ENCODE assay signal across 31 cellular contexts in genomic region chr21:21052672-21053071, GRCh38. TPM values are rescaled to one million over a fixed set of nuclear protein-coding genes. Genes with fewer than 3 reads are reported as not detected.
"Had no signal": no experiment of that assay in that cellular context is flagged by ENCODE, and none has a peak within 500 bp of the region (broad histone marks: within the 10 kb centered on the region; RNA-seq: fewer than 3 reads in every experiment).

No MANE protein-coding gene starts in this region.

- H3K4me3 ChIP-seq: ascending aorta, breast epithelium, cardiac muscle cell, coronary artery, dorsolateral prefrontal cortex, esophagus muscularis mucosa, gastrocnemius medialis, heart left ventricle had no signal

- ATAC-seq: activated naive CD4-positive, alpha-beta T cell treated with anti-CD3 and anti-CD28 coated beads, Interleukin-2, amount 50 U/mL, for 72 hours; activated T-cell treated with anti-CD3 and anti-CD28 coated beads, Interleukin-2, amount 50 U/mL, for 72 hours; foreskin keratinocyte; gastrocnemius medialis; heart left ventricle had no signal

- H3K9me3 ChIP-seq: ascending aorta, breast epithelium, esophagus muscularis mucosa, gastrocnemius medialis, heart left ventricle had no signal

- H3K4me1 ChIP-seq: ascending aorta, breast epithelium, esophagus muscularis mucosa, foreskin keratinocyte, gastrocnemius medialis had no signal

- DNase-seq: activated CD4-positive, alpha-beta memory T cell treated with anti-CD3 and anti-CD28 coated beads, Interleukin-2, amount 10 ng/mL, durations not matched to agents 7 days and 5 days; activated CD4-positive, alpha-beta T cell treated with anti-CD3 and anti-CD28 coated beads for 1 hour; activated CD4-positive, alpha-beta T cell treated with anti-CD3 and anti-CD28 coated beads for 4 hours; activated CD4-positive, alpha-beta T cell treated with anti-CD3 and anti-CD28 coated beads, Interleukin-2, amount 10 ng/mL, durations not matched to agents 7 days and 5 days; activated CD4-positive, alpha-beta T cell treated with anti-CD3 and anti-CD28 coated beads, Interleukin-2, amount 50 U/mL, for 4 hours; activated CD4-positive, CD25-positive, alpha-beta regulatory T cell; activated CD8-positive, alpha-beta memory T cell treated with anti-CD3 and anti-CD28 coated beads, Interleukin-2, amount 50 U/mL, for 48 hours; activated gamma-delta T cell; activated naive CD4-positive, alpha-beta T cell; activated naive CD4-positive, alpha-beta T cell treated with anti-CD3 and anti-CD28 coated beads, Interleukin-2, amount 10 ng/mL, durations not matched to agents 7 days and 5 days; activated naive CD8-positive, alpha-beta T cell treated with anti-CD3 and anti-CD28 coated beads, Interleukin-2, amount 10 ng/mL, durations not matched to agents 7 days and 5 days; activated T-cell treated with anti-CD3 and anti-CD28 coated beads for 4 hours; activated T-cell treated with anti-CD3 and anti-CD28 coated beads, Interleukin-2, amount 50 U/mL, for 24 hours; activated T-cell treated with anti-CD3 and anti-CD28 coated beads, Interleukin-2, amount 50 U/mL, for 72 hours; central memory CD4-positive, alpha-beta T cell; cerebellar nuclear complex; dorsolateral prefrontal cortex; effector memory CD4-positive, alpha-beta T cell; endodermal cell; erythroblast; foreskin keratinocyte; gastrocnemius medialis; glutamatergic neuron; heart left ventricle; T-helper 2 cell had no signal

- H3K27ac ChIP-seq: ascending aorta, breast epithelium, cardiac muscle cell, coronary artery, dorsolateral prefrontal cortex, esophagus muscularis mucosa, foreskin keratinocyte, gastrocnemius medialis, heart left ventricle had no signal

- H3K36me3 ChIP-seq: ascending aorta, breast epithelium, cardiac muscle cell, esophagus muscularis mucosa, gastrocnemius medialis, heart left ventricle had no signal

- H3K27me3 ChIP-seq: ascending aorta, breast epithelium, cardiac muscle cell, dorsolateral prefrontal cortex, esophagus muscularis mucosa, foreskin keratinocyte, gastrocnemius medialis, heart left ventricle had no signal

RNA-seq across cellular contexts. Expression of gene NCAM2, which starts 54.5 kb away (rescaled TPM):
- total RNA-seq: activated CD4-positive, alpha-beta memory T cell treated with anti-CD3 and anti-CD28 coated beads, Interleukin-2, amount 10 ng/mL, durations not matched to agents 7 days and 5 days; activated CD4-positive, alpha-beta T cell treated with anti-CD3 and anti-CD28 coated beads, Interleukin-2, amount 10 ng/mL, durations not matched to agents 7 days and 5 days; activated naive CD4-positive, alpha-beta T cell treated with anti-CD3 and anti-CD28 coated beads, Interleukin-2, amount 50 U/mL, for 72 hours; activated naive CD8-positive, alpha-beta T cell treated with anti-CD3 and anti-CD28 coated beads, Interleukin-2, amount 10 ng/mL, durations not matched to agents 7 days and 5 days; activated T-cell treated with anti-CD3 and anti-CD28 coated beads, Interleukin-2, amount 50 U/mL, for 72 hours; foreskin keratinocyte had no signal
- polyA plus RNA-seq: foreskin keratinocyte had no signal
